19 cellular contexts compared by ENCODE assay signal in the genomic region with DNA sequence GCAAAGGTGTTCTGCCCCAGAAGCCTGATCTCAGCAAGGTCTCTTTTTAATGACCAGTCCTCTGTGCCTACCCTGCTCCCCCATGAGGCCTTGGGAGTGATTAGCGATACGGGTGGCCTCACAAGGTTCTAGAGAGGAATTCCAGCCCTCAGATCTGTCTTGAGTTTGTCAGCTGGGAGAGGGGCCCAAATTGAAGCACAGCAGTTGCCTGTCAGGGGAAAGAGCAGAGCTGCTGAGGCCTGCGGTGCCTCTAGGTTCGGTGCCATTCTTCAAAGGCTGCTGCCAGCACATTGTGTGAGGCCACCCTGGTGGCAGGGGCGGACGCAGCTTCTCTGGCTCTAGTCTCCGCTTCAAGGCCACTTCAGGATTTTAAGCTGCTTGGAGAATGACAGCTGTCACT.
"Had no signal": no experiment of that assay in that cellular context is flagged by ENCODE, and none has a peak within 500 bp of the region (broad histone marks: within the 10 kb centered on the region; RNA-seq: fewer than 3 reads in every experiment).

No MANE protein-coding gene starts in this region.

- ATAC-seq: activated naive CD8-positive, alpha-beta T cell treated with anti-CD3 and anti-CD28 coated beads, Interleukin-2, amount 50 U/mL, for 24 hours; naive thymus-derived CD4-positive, alpha-beta T cell had no signal

- DNase-seq: activated CD4-positive, alpha-beta T cell treated with anti-CD3 and anti-CD28 coated beads for 1 hour; activated CD8-positive, alpha-beta memory T cell treated with anti-CD3 and anti-CD28 coated beads for 24 hours; activated CD8-positive, alpha-beta memory T cell treated with anti-CD3 and anti-CD28 coated beads, Interleukin-2, amount 50 U/mL, for 48 hours; activated effector memory CD4-positive, alpha-beta T cell treated with Interleukin-2 at 50 U/mL for 16 hours; activated naive CD4-positive, alpha-beta T cell treated with anti-CD3 and anti-CD28 coated beads, Interleukin-2, amount 10 ng/mL, durations not matched to agents 7 days and 5 days; activated naive CD8-positive, alpha-beta T cell treated with anti-CD3 and anti-CD28 coated beads, Interleukin-2, amount 50 U/mL, for 24 hours; activated T-cell treated with anti-CD3 and anti-CD28 coated beads, Interleukin-2, amount 50 U/mL, for 48 hours; anterior cingulate cortex; central memory CD4-positive, alpha-beta T cell; dorsolateral prefrontal cortex; erythroblast; head of caudate nucleus; mesenchymal stem cell; naive thymus-derived CD4-positive, alpha-beta T cell; stimulated activated naive CD4-positive, alpha-beta T cell; T-helper 1 cell; T-helper 9 cell; tibial artery had no signal

- H3K4me3 ChIP-seq: dorsolateral prefrontal cortex, tibial artery had no signal

- H3K27ac ChIP-seq: dorsolateral prefrontal cortex, tibial artery had no signal

- H3K9me3 Mint-ChIP-seq: activated naive CD4-positive, alpha-beta T cell treated with anti-CD3 and anti-CD28 coated beads, Interleukin-2, amount 10 ng/mL, durations not matched to agents 7 days and 5 days; brain had no signal

- H3K36me3 ChIP-seq: tibial artery had no signal

- H3K9me3 ChIP-seq: tibial artery had no signal

- H3K4me3 Mint-ChIP-seq: activated naive CD4-positive, alpha-beta T cell treated with anti-CD3 and anti-CD28 coated beads, Interleukin-2, amount 10 ng/mL, durations not matched to agents 7 days and 5 days; activated naive CD8-positive, alpha-beta T cell treated with anti-CD3 and anti-CD28 coated beads, Interleukin-2, amount 50 U/mL, for 24 hours; naive thymus-derived CD4-positive, alpha-beta T cell had no signal

- H3K36me3 Mint-ChIP-seq: activated naive CD4-positive, alpha-beta T cell treated with anti-CD3 and anti-CD28 coated beads, Interleukin-2, amount 10 ng/mL, durations not matched to agents 7 days and 5 days; brain; naive thymus-derived CD4-positive, alpha-beta T cell had no signal

- H3K27me3 Mint-ChIP-seq: activated naive CD4-positive, alpha-beta T cell treated with anti-CD3 and anti-CD28 coated beads, Interleukin-2, amount 10 ng/mL, durations not matched to agents 7 days and 5 days; activated naive CD8-positive, alpha-beta T cell treated with anti-CD3 and anti-CD28 coated beads, Interleukin-2, amount 50 U/mL, for 24 hours had no signal

- H3K27ac Mint-ChIP-seq: activated naive CD4-positive, alpha-beta T cell treated with anti-CD3 and anti-CD28 coated beads, Interleukin-2, amount 10 ng/mL, durations not matched to agents 7 days and 5 days; activated naive CD8-positive, alpha-beta T cell treated with anti-CD3 and anti-CD28 coated beads, Interleukin-2, amount 50 U/mL, for 24 hours; naive thymus-derived CD4-positive, alpha-beta T cell had no signal

- H3K4me1 Mint-ChIP-seq: activated naive CD4-positive, alpha-beta T cell treated with anti-CD3 and anti-CD28 coated beads, Interleukin-2, amount 10 ng/mL, durations not matched to agents 7 days and 5 days; activated naive CD8-positive, alpha-beta T cell treated with anti-CD3 and anti-CD28 coated beads, Interleukin-2, amount 50 U/mL, for 24 hours; naive thymus-derived CD4-positive, alpha-beta T cell had no signal

- H3K27me3 ChIP-seq: tibial artery had no signal
